In the genomic region with DNA sequence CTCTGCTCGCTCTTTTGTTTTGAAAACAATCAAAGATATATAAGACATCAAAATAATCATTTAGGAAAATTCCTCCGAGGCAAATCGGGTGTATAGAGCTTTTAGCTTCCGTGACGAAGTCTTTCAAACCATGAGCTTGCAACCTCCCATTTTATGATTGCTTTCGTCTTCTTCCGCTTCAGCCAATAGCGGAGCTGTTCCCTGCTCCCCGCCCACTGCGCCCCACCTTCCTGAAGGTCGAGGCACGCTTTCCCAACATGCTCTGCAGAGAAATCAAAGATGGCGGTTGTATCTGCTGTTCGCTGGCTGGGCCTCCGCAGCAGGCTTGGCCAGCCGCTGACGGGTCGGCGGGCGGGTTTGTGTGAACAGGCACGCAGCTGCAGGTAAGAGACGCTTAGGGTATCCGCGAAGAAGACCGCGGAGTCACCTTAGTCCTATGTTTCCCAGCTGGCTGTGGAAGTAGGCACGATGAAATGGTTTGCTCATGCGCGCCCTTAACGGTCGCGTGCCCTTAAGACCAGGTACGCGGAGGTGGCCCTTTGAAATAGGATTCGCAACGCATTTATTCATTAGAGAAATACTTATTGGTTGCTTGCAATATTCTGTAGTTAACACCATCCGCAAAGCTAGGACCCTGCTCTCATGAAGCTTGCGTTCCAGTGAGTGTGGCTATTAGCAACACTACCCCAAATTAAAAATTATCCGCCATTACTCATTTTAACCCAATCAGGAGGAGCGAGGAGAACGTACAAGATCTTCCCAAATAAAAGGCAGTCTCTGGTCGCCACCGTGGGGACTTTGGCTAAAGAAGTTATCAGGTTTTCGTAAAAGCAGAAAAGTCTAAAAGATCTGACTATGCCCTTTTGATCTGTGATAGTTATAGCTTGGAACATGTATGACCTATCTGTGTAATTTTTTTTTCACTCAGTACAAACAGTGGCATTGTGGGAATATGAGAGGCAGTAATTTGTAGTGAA, we compare ENCODE assay signal across 8 cellular contexts. TPM values are rescaled to one million over a fixed set of nuclear protein-coding genes. Genes with fewer than 3 reads are reported as not detected.
DNase-seq lines count a peak whose midpoint lies in the region; TF ChIP-seq lines count a peak whose summit lies in the region.

PTCD3 (plus strand) TSS at position 267 of the 977 bp plus-strand sequence; CDS start at position 280, 13 bp downstream.

- peak within 1 kb of the TSS; percentile 63 for H3K27ac ChIP-seq in HEK293 (ENCODE audit: extremely low read depth, low read depth, low read length)

- H3K4me1 ChIP-seq in HEK293 (ENCODE audit: control insufficient read depth, insufficient read depth, low read length) (no peaks in the 10 kb centered on the region), neuron (ENCODE audit: insufficient read depth, low read length) (peaks cover 19% of the 10 kb centered on the region)

- no peak; the same call in 1 of the 2 replicates for TF ChIP-seq CTCF in HEK293 (tag by site-specific recombination; IDR thresholded peaks at IDR 0.05)
- no peak for TF ChIP-seq CTCF in subcutaneous adipose tissue (IDR thresholded peaks at IDR 0.05; ENCODE audit: low read depth)

- H3K27me3 ChIP-seq in neuron (ENCODE audit: insufficient read depth, low read length) = no peaks in the 10 kb centered on the region

- CTCF ChIA-PET in HEK293 (lab: Yijun Ruan, JAX) = interaction anchor here (0.6 to 2.0 kb wide), 4 partner anchors 14 to 585 kb away, joined by 3 to 5 read pairs (median 4); no protein-coding TSS in a partner anchor

- H3K36me3 ChIP-seq in HEK293 (ENCODE audit: control insufficient read depth in 2 of 2, insufficient read depth in 1 of 2, low read length in 2 of 2) = peaks cover 32 to 65% of the 10 kb centered on the region in 2 experiments
- H3K36me3 ChIP-seq in neuron (ENCODE audit: insufficient read depth, low read length) = peaks cover 41% of the 10 kb centered on the region

- DNase-seq in GF-D8 (lab: John Stamatoyannopoulos, UW) (peak; percentile 87), MV-4-11 (lab: John Stamatoyannopoulos, UW) (peak; percentile 94), SK-MEL-5 (ENCODE audit: low read depth, low spot score) (peak; percentile 98), foreskin melanocyte (peak; percentile 95)
- DNase-seq in activated naive CD4-positive, alpha-beta T cell treated with Interleukin-2 at 50 U/mL for 16 hours = peak; percentile 96

- peak within 1 kb of the TSS; percentile 92 for H3K4me3 ChIP-seq in HEK293 (ENCODE audit: low read depth, low read length)
- H3K4me3 ChIP-seq in neuron (ENCODE audit: low read length) = peak within 1 kb of the TSS; percentile 76

- in situ Hi-C loops in SK-MEL-5 (cut with HindIII; ENCODE audit: low pct_unique_long_range_greater_than_20kb, low sequenced_read_pairs) = no loop called here

- peak within 1 kb of the TSS; percentile 68 for H2AFZ ChIP-seq in neuron (ENCODE audit: low read depth, low read length)

- POLR2A ChIA-PET in HEK293 (lab: Yijun Ruan, JAX) = interaction anchor here (0.6 to 1.8 kb wide), 24 partner anchors 9 to 568 kb away, joined by 3 to 12 read pairs (median 4); partner anchors contain the start of genes IMMT, KDM3A and MAT2A

- H3K9me3 ChIP-seq in HEK293 (ENCODE audit: control insufficient read depth, insufficient read depth, low read depth, low read length) (no peaks in the 10 kb centered on the region), neuron (ENCODE audit: low read length) (no peaks in the 10 kb centered on the region)

TF ChIP-seq in HEK293, 187 proteins besides CTCF, POLR2A, EP300 and RAD21 (continues in another document):
- TF ChIP-seq ZFP69B (tag by site-specific recombination; IDR thresholded peaks at IDR 0.05) (peak; percentile 71; the same call in 1 of the 2 replicates), BCL6B (tag by site-specific recombination; IDR thresholded peaks at IDR 0.05) (no peak), AEBP2 (tag by site-specific recombination; IDR thresholded peaks at IDR 0.05; ENCODE audit: borderline replicate concordance) (no peak), ZNF596 (tag by site-specific recombination; IDR thresholded peaks at IDR 0.05) (no peak), ZFP37 (tag by site-specific recombination; IDR thresholded peaks at IDR 0.05) (no peak), ZNF335 (tag by site-specific recombination; conservative IDR thresholded peaks at IDR 0.05) (peak; percentile 72), ZNF530 (tag by site-specific recombination; IDR thresholded peaks at IDR 0.05; ENCODE audit: low read depth) (no peak), ZNF76 (tag by site-specific recombination; IDR thresholded peaks at IDR 0.05; ENCODE audit: borderline replicate concordance, low read depth) (peak; percentile 87), ZNF23 (tag by site-specific recombination; IDR thresholded peaks at IDR 0.05; ENCODE audit: borderline replicate concordance) (no peak), ZNF18 (tag by site-specific recombination; IDR thresholded peaks at IDR 0.05) (no peak), SP2 (tag by site-specific recombination; IDR thresholded peaks at IDR 0.05) (peak; percentile 84), ZNF292 (tag by site-specific recombination; IDR thresholded peaks at IDR 0.05; ENCODE audit: borderline replicate concordance, low read depth) (no peak), ZNF501 (tag by site-specific recombination; IDR thresholded peaks at IDR 0.05) (peak; percentile 60; the same call in 1 of the 2 replicates)

RNA-seq across cellular contexts. Expression of gene PTCD3, which starts in this region (rescaled TPM):
- 238 and 268 TPM in 2 replicates for total RNA-seq in SK-MEL-5 (2014; rRNA removed; shearing (Covaris generic))
- 52.3 and 68.1 TPM in 2 replicates for polyA plus RNA-seq in SK-MEL-5 (2015; cell fraction: cytosol; rRNA removed)
- polyA plus RNA-seq in SK-MEL-5 (2015; cell fraction: nucleus; rRNA removed) = 1,280 and 1,431 TPM in 2 replicates
- total RNA-seq in subcutaneous adipose tissue = 100 to 1,000 TPM in 1 of 4 donors, 10 to 100 TPM in 3; 55.7 to 174 (median 66.7) TPM

Comparison
In these comparisons a context has a peak if more than half of its experiments do, and no peak if none do; other contexts are left out.
1. Peak in every context shown above with its lines: DNase-seq, H3K4me3 ChIP-seq and H3K27ac ChIP-seq.